In the genomic region with DNA sequence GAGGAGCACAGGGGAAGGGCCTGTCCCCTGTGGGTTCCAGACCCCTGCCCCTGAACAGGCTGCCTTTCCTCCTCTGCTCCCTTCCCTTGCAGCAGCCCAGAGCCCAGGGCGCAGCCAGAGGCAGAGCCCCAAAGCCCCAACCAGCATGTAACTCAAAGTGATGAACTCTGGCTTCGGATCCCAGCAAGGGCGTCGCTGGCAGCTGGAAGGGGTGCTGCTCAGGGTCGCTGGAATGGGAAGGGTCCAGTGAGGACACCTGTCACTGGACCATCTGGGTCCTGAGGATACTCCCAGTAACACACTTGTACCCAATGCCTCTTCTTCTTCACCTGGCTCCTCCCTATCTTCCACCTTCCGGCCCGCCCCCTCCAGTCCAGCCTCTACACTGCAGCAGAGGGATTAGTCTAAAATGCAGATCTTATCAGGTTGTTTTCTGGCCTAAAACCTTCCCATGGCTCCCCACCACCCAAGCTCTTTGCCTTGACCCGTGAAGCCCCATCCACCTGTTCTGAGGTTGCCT, we compare ENCODE assay signal across 37 cellular contexts.
A peak's percentile ranks its signal among the peaks of the same experiment; 100 is the strongest.
DNase-seq lines count a peak whose midpoint lies in the region; ATAC-seq, FAIRE-seq and TF ChIP-seq lines count a peak whose summit lies in the region.
"Had no signal": no experiment of that assay in that cellular context is flagged by ENCODE, and none has a peak within 500 bp of the region (broad histone marks: within the 10 kb centered on the region; RNA-seq: fewer than 3 reads in every experiment).

No MANE protein-coding gene starts in this region.

- H3K36me3 ChIP-seq in H7 (replicated peaks; ENCODE audit: control insufficient read depth, insufficient read depth, low read length) (no peaks in the 10 kb centered on the region), WERI-Rb-1 (no peaks in the 10 kb centered on the region), small intestine (ENCODE audit: control insufficient read depth in 2 of 2, insufficient read depth in 2 of 2, low read length in 2 of 2) (no peaks in the 10 kb centered on the region)
- H3K36me3 ChIP-seq: BE2C; BLaER1; BLaER1 treated with 17β-estradiol and CSF1 and Interleukin-3, amounts not matched to agents 10 nM and 100 nM had no signal

- FAIRE-seq in small intestine (lab: Jason Lieb, UNC), result no peak
- FAIRE-seq: A204.1, A549, D721Med had no signal

- H3K56ac ChIP-seq in H9 (ENCODE audit: insufficient read length, low read depth, low read length), result no peak overlapping the region

- no peak overlapping the region for H3K23ac ChIP-seq in H9 (ENCODE audit: insufficient read length, low read depth, low read length)

- H3K9me3 ChIP-seq in H9 (ENCODE audit: control insufficient read depth, low read depth, low read length) (no peaks in the 10 kb centered on the region), WERI-Rb-1 (ENCODE audit: severe bottlenecking) (peaks cover 1% of the 10 kb centered on the region), small intestine (ENCODE audit: control insufficient read depth, low read depth) (no peaks in the 10 kb centered on the region)
- H3K9me3 ChIP-seq: A549; BE2C; BLaER1; BLaER1 treated with 17β-estradiol and CSF1 and Interleukin-3, amounts not matched to agents 10 nM and 100 nM; Caco-2 had no signal

- no CpG with 5 or more reads among the region's 8 CpGs for WGBS in H9 (ENCODE audit: extremely low coverage, insufficient read length, low lambda C conversion rate)
- 63 to 70% (median 67%) methylated on average over 8 of the region's 8 CpGs for WGBS in small intestine, 3 donors

- no peak overlapping the region for H2BK15ac ChIP-seq in H9 (ENCODE audit: low read depth, low read length)

- no peak overlapping the region for H4K91ac ChIP-seq in H9 (ENCODE audit: insufficient read length, low read depth, low read length)

- H3K36me3 Mint-ChIP-seq in H9 (ENCODE audit: insufficient read depth in 1 of 3, low read depth in 3 of 3), result no peaks in the 10 kb centered on the region; a peak in 1 of 7 replicates
- H3K36me3 Mint-ChIP-seq: CD14-positive monocyte; CD4-positive, alpha-beta memory T cell; CD4-positive, CD25-positive, alpha-beta regulatory T cell; CD8-positive, alpha-beta memory T cell; CD8-positive, alpha-beta T cell had no signal

- no peaks in the 10 kb centered on the region for H3K79me2 ChIP-seq in H9 (ENCODE audit: insufficient read depth, low read length)

- H3K4me3 ChIP-seq in H7 (ENCODE audit: insufficient read depth, low read depth, low read length) (no peak overlapping the region), WERI-Rb-1 (ENCODE audit: low read depth, low read length) (no peak overlapping the region), small intestine (ENCODE audit: low read depth in 1 of 2, low read length in 2 of 2) (no peak overlapping the region)
- H3K4me3 ChIP-seq: A549; BLaER1; BLaER1 treated with 17β-estradiol and CSF1 and Interleukin-3, amounts not matched to agents 10 nM and 100 nM had no signal

- DNase-seq in H7 (peak; percentile 66), H9 (peak; percentile 39), WERI-Rb-1 (peak; percentile 15), mesenteric fat pad (ENCODE audit: low spot score) (peak; percentile 43), small intestine (no peak), NCI-H187 (lab: John Stamatoyannopoulos, UW) (no peak)
- DNase-seq in activated effector memory CD4-positive, alpha-beta T cell treated with Interleukin-2 at 50 U/mL for 16 hours, result no peak
- DNase-seq: 8988T; ACHN; AML-193; BE2C; C1 segment of cervical spinal cord; Caco-2; Calu3; CD4-positive, alpha-beta memory T cell; CD4-positive, alpha-beta T cell; CD4-positive, CD25-positive, alpha-beta regulatory T cell; CD8-positive, alpha-beta memory T cell; CD8-positive, alpha-beta T cell; COR-L47; DMS 273 treated with DMSO at 0.1 percent for 48 hours; DMS153; DMS53; DMS79; DMS79 treated with DMSO at 0.1 percent for 48 hours; DND-41; EL had no signal

- no peak overlapping the region for H3K4ac ChIP-seq in H9 (ENCODE audit: low read depth, low read length)

- H3K27me3 ChIP-seq in H7 (ENCODE audit: control insufficient read depth, insufficient read depth, low read length), result peaks cover 11% of the 10 kb centered on the region
- no peaks in the 10 kb centered on the region for H3K27me3 ChIP-seq in H9 (ENCODE audit: insufficient read depth, low read length)
- peaks cover 2% of the 10 kb centered on the region for H3K27me3 ChIP-seq in WERI-Rb-1 (ENCODE audit: insufficient read depth, low read depth, severe bottlenecking)
- no peaks in the 10 kb centered on the region for H3K27me3 ChIP-seq in small intestine (ENCODE audit: control insufficient read depth in 2 of 2, insufficient read depth in 2 of 2, low read length in 2 of 2)
- H3K27me3 ChIP-seq: BE2C; BLaER1; BLaER1 treated with 17β-estradiol and CSF1 and Interleukin-3, amounts not matched to agents 10 nM and 100 nM had no signal

- H2BK120ac ChIP-seq in H9 (ENCODE audit: low read depth, low read length, poor library complexity, severe bottlenecking), result no peak overlapping the region

- no peak overlapping the region for H3K14ac ChIP-seq in H9 (ENCODE audit: insufficient read depth, low read length)

- TF ChIP-seq CTCF in H9 (conservative IDR thresholded peaks at IDR 0.05) (no peak), WERI-Rb-1 (IDR thresholded peaks at IDR 0.05; ENCODE audit: low read depth, low read length) (no peak)

- H3K4me2 ChIP-seq in H9 (ENCODE audit: insufficient read depth, insufficient read length, low read length), result no peak overlapping the region
- H3K4me2 ChIP-seq: A549; BLaER1; BLaER1 treated with 17β-estradiol and CSF1 and Interleukin-3, amounts not matched to agents 10 nM and 100 nM had no signal

- ATAC-seq in HG03095 (IDR thresholded peaks at IDR 0.05; ENCODE audit: unreplicated experiment), result no peak
- ATAC-seq: A549; CD8-positive, alpha-beta T cell had no signal

- no peak overlapping the region for H4K8ac ChIP-seq in H9 (replicated peaks; ENCODE audit: insufficient read length, low read depth, low read length)

- H3K4me1 ChIP-seq in H9 (ENCODE audit: insufficient read depth, low read length) (no peaks in the 10 kb centered on the region), small intestine (ENCODE audit: control insufficient read depth in 2 of 2, insufficient read depth in 1 of 2, low read depth in 1 of 2, low read length in 1 of 2) (no peaks in the 10 kb centered on the region)
- H3K4me1 ChIP-seq: BE2C, Caco-2 had no signal

- no peak overlapping the region for H2BK5ac ChIP-seq in H9 (ENCODE audit: insufficient read length, low read length)

- no peaks in the 10 kb centered on the region for H4K20me1 ChIP-seq in H9 (ENCODE audit: control insufficient read depth, insufficient read depth, insufficient read length)
- H4K20me1 ChIP-seq: BLaER1; BLaER1 treated with 17β-estradiol and CSF1 and Interleukin-3, amounts not matched to agents 10 nM and 100 nM had no signal

- no peak overlapping the region for H3K9ac ChIP-seq in H9 (ENCODE audit: extremely low read depth, insufficient read length, low read length)
- H3K9ac ChIP-seq: BLaER1; BLaER1 treated with 17β-estradiol and CSF1 and Interleukin-3, amounts not matched to agents 10 nM and 100 nM had no signal

- H3K23me2 ChIP-seq in H9 (ENCODE audit: insufficient read length, low read depth, low read length, poor library complexity, severe bottlenecking), result no peaks in the 10 kb centered on the region

- H3K4me1 Mint-ChIP-seq in H9, result peaks cover 3 to 4% of the 10 kb centered on the region in 2 experiments

- no peak overlapping the region for H3K27ac Mint-ChIP-seq in H9
- H3K27ac Mint-ChIP-seq: B cell; CD4-positive, alpha-beta memory T cell; CD4-positive, alpha-beta T cell; CD8-positive, alpha-beta T cell had no signal

- no peak overlapping the region for H2BK12ac ChIP-seq in H9 (ENCODE audit: insufficient read length, low read depth, low read length)

- H3K79me1 ChIP-seq in H9 (ENCODE audit: insufficient read depth, low read depth, low read length, poor library complexity, severe bottlenecking), result no peaks in the 10 kb centered on the region

- H4K5ac ChIP-seq in H9 (ENCODE audit: insufficient read length, low read depth, low read length), result no peak overlapping the region

- no peak overlapping the region for H2AFZ ChIP-seq in H9 (ENCODE audit: low read length)

- no peak overlapping the region for H2BK20ac ChIP-seq in H9 (ENCODE audit: low read depth, low read length, poor library complexity, severe bottlenecking)

- H3T11ph ChIP-seq in H9 (ENCODE audit: low read length), result no peak overlapping the region

- H2AK5ac ChIP-seq in H9 (ENCODE audit: insufficient read length, low read length), result no peak overlapping the region

- peaks cover 27% of the 10 kb centered on the region for H3K27me3 Mint-ChIP-seq in H9 (ENCODE audit: low read depth)

- H3K4me3 Mint-ChIP-seq in H9, result no peak overlapping the region
- H3K4me3 Mint-ChIP-seq: B cell; CD14-positive monocyte; CD4-positive, alpha-beta T cell; CD4-positive, CD25-positive, alpha-beta regulatory T cell; CD8-positive, alpha-beta memory T cell; CD8-positive, alpha-beta T cell had no signal

- H3K27ac ChIP-seq in H9 (ENCODE audit: insufficient read length, low read depth, low read length), result no peak overlapping the region
- H3K27ac ChIP-seq in WERI-Rb-1, result no peak overlapping the region
- H3K27ac ChIP-seq in small intestine (ENCODE audit: low read depth in 1 of 2, low read length in 1 of 2), result no peak overlapping the region
- H3K27ac ChIP-seq: 22Rv1; A549; BLaER1; BLaER1 treated with 17β-estradiol and CSF1 and Interleukin-3, amounts not matched to agents 10 nM and 100 nM; C4-2B had no signal

- H3K9me3 Mint-ChIP-seq in H9, result peaks cover 0 to 2% of the 10 kb centered on the region in 2 experiments; a peak in 2 of 5 replicates
- H3K9me3 Mint-ChIP-seq: CD4-positive, alpha-beta memory T cell; CD4-positive, alpha-beta T cell; CD8-positive, alpha-beta memory T cell; CD8-positive, alpha-beta T cell had no signal

- no peak overlapping the region for H3K18ac ChIP-seq in H9 (ENCODE audit: insufficient read length, low read depth, low read length)

Comparison
In these comparisons a context has a peak if more than half of its experiments do, and no peak if none do; other contexts are left out.
1. DNase-seq: peak in H7 (single experiment), H9 (single experiment), WERI-Rb-1 (single experiment) and mesenteric fat pad (single experiment); none in activated effector memory CD4-positive, alpha-beta T cell treated with Interleukin-2 at 50 U/mL for 16 hours (single experiment), small intestine (single experiment) and NCI-H187 (0 of 2).